8 cellular contexts compared by ENCODE assay signal in the genomic region with DNA sequence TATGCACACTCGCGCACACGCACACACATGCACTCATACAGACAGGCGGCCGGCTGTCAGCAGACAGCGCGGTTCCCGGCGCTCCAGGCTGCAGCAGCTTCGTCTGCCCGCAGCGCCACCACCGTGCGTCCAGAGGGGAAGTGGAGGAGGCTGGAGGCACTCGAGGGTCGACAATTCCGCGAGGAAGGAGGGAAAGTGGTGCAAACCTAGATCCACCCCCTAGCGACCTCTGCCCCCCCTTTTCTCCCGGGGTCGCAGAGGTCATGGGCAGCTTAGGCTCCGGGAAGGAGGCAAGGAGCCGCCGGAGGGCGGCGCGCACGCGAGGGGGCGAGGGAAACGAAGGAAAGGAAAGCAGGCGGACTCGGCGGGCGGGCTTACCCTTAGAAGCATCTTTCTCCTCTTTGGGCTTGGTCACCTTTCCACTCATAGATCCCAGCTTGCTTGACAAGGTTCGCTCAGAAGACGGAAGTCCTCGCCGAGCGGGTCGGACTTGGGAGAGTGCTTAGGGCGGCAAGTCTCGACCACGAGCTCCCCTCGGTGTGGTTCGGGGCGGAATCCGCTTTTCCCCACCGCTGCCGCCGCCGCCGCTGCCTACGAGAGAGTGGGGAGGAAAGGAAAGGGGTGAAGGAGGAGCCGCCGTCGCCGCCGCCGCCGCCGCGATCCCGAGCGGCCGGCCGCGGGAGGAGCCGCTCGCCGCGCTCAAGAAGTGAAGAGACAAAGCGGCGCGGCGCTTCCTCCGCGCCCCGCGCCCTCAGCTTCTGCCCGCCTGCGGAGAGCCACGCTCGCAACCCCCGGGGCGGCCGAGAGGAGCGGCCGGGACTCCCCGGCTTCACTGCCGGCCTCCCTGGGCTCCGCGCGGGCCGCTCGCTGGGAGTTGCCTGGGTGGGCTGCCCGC.
DNase-seq lines count a peak whose midpoint lies in the region; ATAC-seq and TF ChIP-seq lines count a peak whose summit lies in the region.

No MANE protein-coding gene starts in this region.

- H3K79me2 ChIP-seq in osteoblast (ENCODE audit: insufficient read depth, low read length) = no peaks in the 10 kb centered on the region

- no peaks in the 10 kb centered on the region for H3K27me3 ChIP-seq in osteoblast (ENCODE audit: insufficient read depth, low read length)

- H3K27ac ChIP-seq in osteoblast (ENCODE audit: low read depth, low read length) = no peak overlapping the region

- no peak overlapping the region for H2AFZ ChIP-seq in osteoblast (ENCODE audit: low read length)

- H3K4me3 ChIP-seq in osteoblast (ENCODE audit: insufficient read depth, low read length) = peak overlapping the region; percentile 39

- DNase-seq in Daoy (ENCODE audit: low read depth) (peak; percentile 38), NCI-H69 (lab: John Stamatoyannopoulos, UW) (peak; percentile 49), fibroblast of gingiva (ENCODE audit: low read depth) (peak; percentile 6), osteoblast (ENCODE audit: insufficient read length, low spot score, missing footprints) (no peak)
- no peak for DNase-seq in activated CD4-positive, CD25-positive, alpha-beta regulatory T cell (lab: John Stamatoyannopoulos, UW)

- H3K9me3 ChIP-seq in osteoblast (ENCODE audit: low read depth, low read length) = no peaks in the 10 kb centered on the region

- TF ChIP-seq CTCF in osteoblast (IDR thresholded peaks at IDR 0.05; ENCODE audit: extremely low read depth, low read depth, low read length) = no peak

- ATAC-seq in GM21360 (IDR thresholded peaks at IDR 0.05; ENCODE audit: unreplicated experiment) = no peak
- ATAC-seq in HG03457 (IDR thresholded peaks at IDR 0.05; ENCODE audit: unreplicated experiment) = no peak
- no peak for ATAC-seq in HG03025 (IDR thresholded peaks at IDR 0.05; ENCODE audit: low FRiP score, unreplicated experiment)

- no peaks in the 10 kb centered on the region for H3K36me3 ChIP-seq in osteoblast (ENCODE audit: insufficient read depth, low read length)

- no peaks in the 10 kb centered on the region for H3K4me1 ChIP-seq in osteoblast (ENCODE audit: insufficient read depth, low read length)

- H3K4me2 ChIP-seq in osteoblast (ENCODE audit: insufficient read depth, low read length) = peak overlapping the region; percentile 39

- no peaks in the 10 kb centered on the region for H4K20me1 ChIP-seq in osteoblast (ENCODE audit: insufficient read depth, low read length)

Comparison
In these comparisons a context has a peak if more than half of its experiments do, and no peak if none do; other contexts are left out.
1. DNase-seq: peak in Daoy (single experiment), NCI-H69 (single experiment) and fibroblast of gingiva (single experiment); none in osteoblast (single experiment) and activated CD4-positive, CD25-positive, alpha-beta regulatory T cell (0 of 4).